ENCODE assay signal across 8 cellular contexts in the genomic region with DNA sequence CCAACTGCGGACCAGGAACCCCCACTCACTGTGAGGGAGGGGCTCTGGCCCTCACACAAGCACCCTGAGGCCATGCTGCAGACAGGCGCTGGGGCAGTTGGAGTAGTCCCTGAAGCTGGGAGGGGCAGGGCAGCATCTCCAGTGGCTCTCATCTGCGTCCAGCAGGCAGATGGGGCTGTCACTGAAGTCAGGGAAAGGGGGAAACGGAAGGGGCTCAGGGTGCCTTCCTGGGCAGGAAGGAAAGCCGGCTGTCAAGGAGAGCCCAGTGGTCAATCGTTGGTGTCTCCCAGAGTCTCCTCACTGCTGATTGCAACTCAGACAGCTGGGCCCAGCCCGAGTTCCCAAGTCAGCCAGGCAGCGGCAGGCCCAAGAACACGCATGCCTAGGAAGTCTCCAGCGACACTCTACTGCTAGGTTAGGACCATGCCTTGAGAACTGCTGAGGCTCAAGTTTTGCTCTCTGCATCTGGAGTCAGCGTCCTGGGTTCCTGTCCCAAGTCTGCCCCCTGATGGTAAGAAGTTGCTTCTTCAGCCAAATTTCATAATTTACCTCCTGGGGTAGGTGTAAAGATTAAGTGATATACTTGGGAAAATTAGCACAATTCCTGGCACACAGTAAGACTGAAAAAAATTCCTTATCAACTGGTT. TPM values are rescaled to one million over a fixed set of nuclear protein-coding genes. Genes with fewer than 3 reads are reported as not detected.
A peak's percentile ranks its signal among the peaks of the same experiment; 100 is the strongest.
DNase-seq lines count a peak whose midpoint lies in the region; ATAC-seq, FAIRE-seq and TF ChIP-seq lines count a peak whose summit lies in the region.

No MANE protein-coding gene starts in this region.

- peak; percentile 93 for FAIRE-seq in endothelial cell of umbilical vein (lab: Jason Lieb, UNC)

- no peaks in the 10 kb centered on the region for H4K20me1 ChIP-seq in endothelial cell of umbilical vein (replicated peaks; ENCODE audit: control insufficient read depth, extremely low read depth, insufficient read depth, low read length)

- no TSS peak for BruUV-seq in endothelial cell of umbilical vein (replicated peaks; lab: Mats Ljungman, UMichigan)

- H3K4me3 ChIP-seq in endothelial cell of umbilical vein (replicated peaks in 1 of 3; ENCODE audit: insufficient read depth in 1 of 3, low read depth in 1 of 3, low read length in 3 of 3) (no peak overlapping the region), mucosa of descending colon (no peak overlapping the region)

- CTCF ChIA-PET in endothelial cell of umbilical vein (lab: Charles Lee): interaction anchor here (1.1 to 5.2 kb wide), 8 partner anchors 8 to 77 kb away, joined by 3 to 40 read pairs (median 7); a partner anchor contains a TSS

- no peak overlapping the region for H3K4me2 ChIP-seq in endothelial cell of umbilical vein (ENCODE audit: insufficient read depth, low read length)

- TF ChIP-seq CTCF in endothelial cell of umbilical vein (IDR thresholded peaks at IDR 0.05; ENCODE audit: extremely low read depth in 1 of 2, insufficient read depth in 1 of 2, low read depth in 1 of 2, low read length in 2 of 2): peak; percentile 64 to 72
- TF ChIP-seq CTCF in mucosa of descending colon (IDR thresholded peaks at IDR 0.05): peak; percentile 66

- H3K9me1 ChIP-seq in endothelial cell of umbilical vein (replicated peaks; ENCODE audit: control insufficient read depth, extremely low read depth, insufficient read depth, low read length): no peaks in the 10 kb centered on the region

- intact Hi-C loops in endothelial cell of umbilical vein (cut with micrococcal nuclease): loop anchor here (1.0 to 5.0 kb wide), 4 partner anchors 27 to 95 kb away; a partner anchor contains a TSS
- intact Hi-C loops in mucosa of descending colon (cut with DNase I, micrococcal nuclease): loop anchor here (5.0 kb wide), 2 partner anchors 40 to 75 kb away; no protein-coding TSS in a partner anchor

- no peak overlapping the region for H2AFZ ChIP-seq in endothelial cell of umbilical vein (ENCODE audit: low read depth, low read length)

- H3K4me1 ChIP-seq in endothelial cell of umbilical vein (ENCODE audit: control insufficient read depth, extremely low read depth, insufficient read depth, low read length) (peaks cover 5% of the 10 kb centered on the region), mucosa of descending colon (ENCODE audit: low read depth) (peaks cover 5% of the 10 kb centered on the region)

- H3K79me2 ChIP-seq in endothelial cell of umbilical vein (ENCODE audit: control insufficient read depth, insufficient read depth, low read length): no peaks in the 10 kb centered on the region

- H3K36me3 ChIP-seq in endothelial cell of umbilical vein (ENCODE audit: control insufficient read depth in 2 of 2, extremely low read depth in 1 of 2, insufficient read depth in 2 of 2, low read length in 2 of 2) (no peaks in the 10 kb centered on the region), mucosa of descending colon (ENCODE audit: low read depth) (no peaks in the 10 kb centered on the region)

- no peak overlapping the region for H3K27ac ChIP-seq in endothelial cell of umbilical vein (ENCODE audit: insufficient read depth, low read depth, low read length)

- no peak for TF ChIP-seq POLR2A in endothelial cell of umbilical vein (IDR thresholded peaks at IDR 0.05; ENCODE audit: low read depth, low read length)

- dilution Hi-C loops in endothelial cell of umbilical vein (cut with MboI; ENCODE audit: extremely low pct_ligation_motif_present, low sequenced_read_pairs): no loop called here

- H3K9me3 ChIP-seq in endothelial cell of umbilical vein (replicated peaks; ENCODE audit: control insufficient read depth, insufficient read depth, low read length): no peaks in the 10 kb centered on the region
- H3K9me3 ChIP-seq in mucosa of descending colon: peaks cover 3% of the 10 kb centered on the region

- DNase-seq in Ammon's horn (ENCODE audit: low spot score) (peak; percentile 90), NOMO-1 treated with DMSO at 0.1 percent for 48 hours (lab: John Stamatoyannopoulos, UW; ENCODE audit: unreplicated experiment) (peak; percentile 86), endothelial cell of umbilical vein (ENCODE audit: low read depth, low spot score) (peak; percentile 74), mucosa of descending colon (peak; percentile 49 to 76 (median 60))
- peak; percentile 74 for DNase-seq in activated CD8-positive, alpha-beta memory T cell treated with anti-CD3 and anti-CD28 coated beads for 24 hours
- DNase-seq in stimulated activated naive CD4-positive, alpha-beta T cell treated with Interleukin-2 at 50 U/mL for 16 hours (lab: John Stamatoyannopoulos, UW): peak; percentile 33

- ATAC-seq in GM18907 (IDR thresholded peaks at IDR 0.05; ENCODE audit: unreplicated experiment) (peak; percentile 74), HG03442 (IDR thresholded peaks at IDR 0.05; ENCODE audit: unreplicated experiment) (peak; percentile 76), mucosa of descending colon (peak; percentile 92)

- H3K27me3 ChIP-seq in endothelial cell of umbilical vein (ENCODE audit: control insufficient read depth in 2 of 2, insufficient read depth in 2 of 2, low read length in 2 of 2): no peaks in the 10 kb centered on the region

- POLR2A ChIA-PET in endothelial cell of umbilical vein (lab: Charles Lee): no interaction called here

- H3K9ac ChIP-seq in endothelial cell of umbilical vein (replicated peaks; ENCODE audit: extremely low read depth, insufficient read depth, low read length): no peak overlapping the region

TF ChIP-seq in endothelial cell of umbilical vein, 7 proteins besides CTCF, POLR2A, EP300 and RAD21:
- TF ChIP-seq POLR2AphosphoS5 (IDR thresholded peaks at IDR 0.05; ENCODE audit: insufficient read depth, low read depth, low read length): no peak
- no peak for TF ChIP-seq JUN (IDR thresholded peaks at IDR 0.05; ENCODE audit: borderline replicate concordance, insufficient read depth, insufficient read length, low read depth)
- no peak for TF ChIP-seq GATA2 (IDR thresholded peaks at IDR 0.05; ENCODE audit: insufficient read depth, insufficient read length, low read depth, low read length)
- TF ChIP-seq EZH2 (IDR thresholded peaks at IDR 0.05; ENCODE audit: borderline replicate concordance, low read depth, low read length, severe bottlenecking): no peak
- TF ChIP-seq FOS (IDR thresholded peaks at IDR 0.05; ENCODE audit: borderline replicate concordance, insufficient read depth, low read length): no peak
- TF ChIP-seq, protein P1, sequence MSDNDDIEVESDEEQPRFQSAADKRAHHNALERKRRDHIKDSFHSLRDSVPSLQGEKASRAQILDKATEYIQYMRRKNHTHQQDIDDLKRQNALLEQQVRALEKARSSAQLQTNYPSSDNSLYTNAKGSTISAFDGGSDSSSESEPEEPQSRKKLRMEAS (IDR thresholded peaks at IDR 0.05; ENCODE audit: insufficient read depth, insufficient read length): no peak
- no peak for TF ChIP-seq MYC (IDR thresholded peaks at IDR 0.05; ENCODE audit: low read depth, low read length)

RNA-seq across cellular contexts. Expression of a gene that starts 27.4 kb away (rescaled TPM):
- total RNA-seq in endothelial cell of umbilical vein: not detected in 2 replicates
- 0.02 TPM in 1 of 2 replicates, not detected in the other for polyA plus RNA-seq in endothelial cell of umbilical vein
- not detected in 2 replicates for polyA plus RNA-seq in endothelial cell of umbilical vein (2011; cell fraction: cytosol; rRNA removed)
- not detected in 2 replicates for polyA plus RNA-seq in endothelial cell of umbilical vein (2011; cell fraction: nucleus; rRNA removed)
- polyA plus RNA-seq in endothelial cell of umbilical vein (2012): 0.05 TPM in 1 of 2 replicates, not detected in the other
- 0.07 TPM in 1 of 2 replicates, not detected in the other for polyA minus RNA-seq in endothelial cell of umbilical vein
- polyA minus RNA-seq in endothelial cell of umbilical vein (2011; cell fraction: cytosol; rRNA and poly(A)+ RNA removed): not detected
- not detected in 2 replicates for polyA minus RNA-seq in endothelial cell of umbilical vein (2011; cell fraction: nucleus; rRNA and poly(A)+ RNA removed)
- total RNA-seq in mucosa of descending colon: 1 to 10 TPM in 1 of 3 donors, under 1 TPM in 2; 0.57 to 1.2 (median 0.87) TPM

RNA-seq across cellular contexts. Expression of a gene that starts 35.0 kb away (rescaled TPM):
- total RNA-seq in endothelial cell of umbilical vein (not detected in 2 replicates), mucosa of descending colon (not detected)
- not detected in 2 replicates for polyA plus RNA-seq in endothelial cell of umbilical vein
- not detected in 2 replicates for polyA plus RNA-seq in endothelial cell of umbilical vein (2011; cell fraction: cytosol; rRNA removed)
- not detected in 2 replicates for polyA plus RNA-seq in endothelial cell of umbilical vein (2011; cell fraction: nucleus; rRNA removed)
- not detected in 2 replicates for polyA plus RNA-seq in endothelial cell of umbilical vein (2012)
- polyA minus RNA-seq in endothelial cell of umbilical vein: not detected in 2 replicates
- not detected for polyA minus RNA-seq in endothelial cell of umbilical vein (2011; cell fraction: cytosol; rRNA and poly(A)+ RNA removed)
- not detected in 2 replicates for polyA minus RNA-seq in endothelial cell of umbilical vein (2011; cell fraction: nucleus; rRNA and poly(A)+ RNA removed)

Comparison
In these comparisons a context has a peak if more than half of its experiments do, and no peak if none do; other contexts are left out.
1. DNase-seq: peak in every context shown above with its lines; median percentile 90 in Ammon's horn; 86 in NOMO-1 treated with DMSO at 0.1 percent for 48 hours; 74 in activated CD8-positive, alpha-beta memory T cell treated with anti-CD3 and anti-CD28 coated beads for 24 hours; 74 in endothelial cell of umbilical vein; 60 in mucosa of descending colon; 33 in stimulated activated naive CD4-positive, alpha-beta T cell treated with Interleukin-2 at 50 U/mL for 16 hours.